In the genomic region with DNA sequence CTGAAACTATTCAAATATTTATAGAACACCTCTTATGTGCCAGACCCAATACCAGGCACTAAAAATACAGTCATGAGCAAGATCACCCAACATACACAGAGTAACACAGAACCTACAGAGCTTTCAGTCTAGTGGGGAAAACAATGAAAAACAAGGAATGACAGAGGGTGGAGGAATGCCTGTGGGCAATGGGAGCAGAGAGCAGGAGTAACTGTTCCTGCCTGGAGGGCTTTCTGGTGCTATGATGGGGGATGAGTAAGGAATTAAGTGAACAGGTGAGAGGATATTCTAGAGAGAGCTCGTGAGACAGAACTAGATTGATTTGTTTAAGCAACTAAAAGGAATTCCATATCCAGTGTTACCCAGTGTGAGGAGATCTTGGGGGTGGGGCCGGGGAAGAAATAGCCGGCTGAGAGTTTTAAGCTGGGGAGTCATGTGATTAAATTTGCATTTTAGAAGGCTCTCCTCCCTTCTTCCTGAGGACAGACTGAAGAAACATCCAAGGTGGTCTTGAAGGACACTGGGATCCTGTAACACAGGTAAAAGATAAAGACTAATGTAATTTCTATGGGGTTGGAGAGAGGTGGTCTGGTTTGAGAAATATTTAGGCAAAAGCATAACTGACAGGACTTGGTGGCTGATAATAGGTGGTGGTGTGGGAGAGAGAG, we compare ENCODE assay signal across 1 cellular context.
TF ChIP-seq lines count a peak whose summit lies in the region.

No MANE protein-coding gene starts in this region.

TF ChIP-seq in GM23338, 12 proteins besides CTCF, POLR2A, EP300 and RAD21 (continued from another document):
- TF ChIP-seq, protein P1, sequence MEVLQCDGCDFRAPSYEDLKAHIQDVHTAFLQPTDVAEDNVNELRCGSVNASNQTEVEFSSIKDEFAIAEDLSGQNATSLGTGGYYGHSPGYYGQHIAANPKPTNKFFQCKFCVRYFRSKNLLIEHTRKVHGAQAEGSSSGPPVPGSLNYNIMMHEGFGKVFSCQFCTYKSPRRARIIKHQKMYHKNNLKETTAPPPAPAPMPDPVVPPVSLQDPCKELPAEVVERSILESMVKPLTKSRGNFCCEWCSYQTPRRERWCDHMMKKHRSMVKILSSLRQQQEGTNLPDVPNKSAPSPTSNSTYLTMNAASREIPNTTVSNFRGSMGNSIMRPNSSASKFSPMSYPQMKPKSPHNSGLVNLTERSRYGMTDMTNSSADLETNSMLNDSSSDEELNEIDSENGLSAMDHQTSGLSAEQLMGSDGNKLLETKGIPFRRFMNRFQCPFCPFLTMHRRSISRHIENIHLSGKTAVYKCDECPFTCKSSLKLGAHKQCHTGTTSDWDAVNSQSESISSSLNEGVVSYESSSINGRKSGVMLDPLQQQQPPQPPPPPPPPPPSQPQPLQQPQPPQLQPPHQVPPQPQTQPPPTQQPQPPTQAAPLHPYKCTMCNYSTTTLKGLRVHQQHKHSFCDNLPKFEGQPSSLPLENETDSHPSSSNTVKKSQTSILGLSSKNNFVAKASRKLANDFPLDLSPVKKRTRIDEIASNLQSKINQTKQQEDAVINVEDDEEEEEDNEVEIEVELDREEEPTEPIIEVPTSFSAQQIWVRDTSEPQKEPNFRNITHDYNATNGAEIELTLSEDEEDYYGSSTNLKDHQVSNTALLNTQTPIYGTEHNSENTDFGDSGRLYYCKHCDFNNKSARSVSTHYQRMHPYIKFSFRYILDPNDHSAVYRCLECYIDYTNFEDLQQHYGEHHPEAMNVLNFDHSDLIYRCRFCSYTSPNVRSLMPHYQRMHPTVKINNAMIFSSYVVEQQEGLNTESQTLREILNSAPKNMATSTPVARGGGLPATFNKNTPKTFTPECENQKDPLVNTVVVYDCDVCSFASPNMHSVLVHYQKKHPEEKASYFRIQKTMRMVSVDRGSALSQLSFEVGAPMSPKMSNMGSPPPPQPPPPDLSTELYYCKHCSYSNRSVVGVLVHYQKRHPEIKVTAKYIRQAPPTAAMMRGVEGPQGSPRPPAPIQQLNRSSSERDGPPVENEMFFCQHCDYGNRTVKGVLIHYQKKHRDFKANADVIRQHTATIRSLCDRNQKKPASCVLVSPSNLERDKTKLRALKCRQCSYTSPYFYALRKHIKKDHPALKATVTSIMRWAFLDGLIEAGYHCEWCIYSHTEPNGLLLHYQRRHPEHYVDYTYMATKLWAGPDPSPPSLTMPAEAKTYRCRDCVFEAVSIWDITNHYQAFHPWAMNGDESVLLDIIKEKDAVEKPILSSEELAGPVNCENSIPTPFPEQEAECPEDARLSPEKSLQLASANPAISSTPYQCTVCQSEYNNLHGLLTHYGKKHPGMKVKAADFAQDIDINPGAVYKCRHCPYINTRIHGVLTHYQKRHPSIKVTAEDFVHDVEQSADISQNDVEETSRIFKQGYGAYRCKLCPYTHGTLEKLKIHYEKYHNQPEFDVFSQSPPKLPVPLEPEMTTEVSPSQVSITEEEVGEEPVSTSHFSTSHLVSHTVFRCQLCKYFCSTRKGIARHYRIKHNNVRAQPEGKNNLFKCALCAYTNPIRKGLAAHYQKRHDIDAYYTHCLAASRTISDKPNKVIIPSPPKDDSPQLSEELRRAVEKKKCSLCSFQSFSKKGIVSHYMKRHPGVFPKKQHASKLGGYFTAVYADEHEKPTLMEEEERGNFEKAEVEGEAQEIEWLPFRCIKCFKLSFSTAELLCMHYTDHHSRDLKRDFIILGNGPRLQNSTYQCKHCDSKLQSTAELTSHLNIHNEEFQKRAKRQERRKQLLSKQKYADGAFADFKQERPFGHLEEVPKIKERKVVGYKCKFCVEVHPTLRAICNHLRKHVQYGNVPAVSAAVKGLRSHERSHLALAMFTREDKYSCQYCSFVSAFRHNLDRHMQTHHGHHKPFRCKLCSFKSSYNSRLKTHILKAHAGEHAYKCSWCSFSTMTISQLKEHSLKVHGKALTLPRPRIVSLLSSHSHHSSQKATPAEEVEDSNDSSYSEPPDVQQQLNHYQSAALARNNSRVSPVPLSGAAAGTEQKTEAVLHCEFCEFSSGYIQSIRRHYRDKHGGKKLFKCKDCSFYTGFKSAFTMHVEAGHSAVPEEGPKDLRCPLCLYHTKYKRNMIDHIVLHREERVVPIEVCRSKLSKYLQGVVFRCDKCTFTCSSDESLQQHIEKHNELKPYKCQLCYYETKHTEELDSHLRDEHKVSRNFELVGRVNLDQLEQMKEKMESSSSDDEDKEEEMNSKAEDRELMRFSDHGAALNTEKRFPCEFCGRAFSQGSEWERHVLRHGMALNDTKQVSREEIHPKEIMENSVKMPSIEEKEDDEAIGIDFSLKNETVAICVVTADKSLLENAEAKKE (CRISPR knock-in tag; IDR thresholded peaks at IDR 0.05), result no peak
- TF ChIP-seq POLR2AphosphoS5 (IDR thresholded peaks at IDR 0.05; ENCODE audit: low read depth) (no peak), JUNB (IDR thresholded peaks at IDR 0.05; ENCODE audit: unreplicated experiment) (no peak), ZNF331 (CRISPR knock-in tag; IDR thresholded peaks at IDR 0.05; ENCODE audit: low read depth) (no peak), STAT1 (IDR thresholded peaks at IDR 0.05; ENCODE audit: unreplicated experiment) (no peak), NANOG (IDR thresholded peaks at IDR 0.05; ENCODE audit: borderline replicate concordance) (no peak), EZH2 (IDR thresholded peaks at IDR 0.05; ENCODE audit: low read depth, unreplicated experiment) (no peak), EZH2phosphoT487 (IDR thresholded peaks at IDR 0.05; ENCODE audit: unreplicated experiment) (no peak), ZNF114 (CRISPR knock-in tag; IDR thresholded peaks at IDR 0.05) (no peak)
- TF ChIP-seq, protein P2, sequence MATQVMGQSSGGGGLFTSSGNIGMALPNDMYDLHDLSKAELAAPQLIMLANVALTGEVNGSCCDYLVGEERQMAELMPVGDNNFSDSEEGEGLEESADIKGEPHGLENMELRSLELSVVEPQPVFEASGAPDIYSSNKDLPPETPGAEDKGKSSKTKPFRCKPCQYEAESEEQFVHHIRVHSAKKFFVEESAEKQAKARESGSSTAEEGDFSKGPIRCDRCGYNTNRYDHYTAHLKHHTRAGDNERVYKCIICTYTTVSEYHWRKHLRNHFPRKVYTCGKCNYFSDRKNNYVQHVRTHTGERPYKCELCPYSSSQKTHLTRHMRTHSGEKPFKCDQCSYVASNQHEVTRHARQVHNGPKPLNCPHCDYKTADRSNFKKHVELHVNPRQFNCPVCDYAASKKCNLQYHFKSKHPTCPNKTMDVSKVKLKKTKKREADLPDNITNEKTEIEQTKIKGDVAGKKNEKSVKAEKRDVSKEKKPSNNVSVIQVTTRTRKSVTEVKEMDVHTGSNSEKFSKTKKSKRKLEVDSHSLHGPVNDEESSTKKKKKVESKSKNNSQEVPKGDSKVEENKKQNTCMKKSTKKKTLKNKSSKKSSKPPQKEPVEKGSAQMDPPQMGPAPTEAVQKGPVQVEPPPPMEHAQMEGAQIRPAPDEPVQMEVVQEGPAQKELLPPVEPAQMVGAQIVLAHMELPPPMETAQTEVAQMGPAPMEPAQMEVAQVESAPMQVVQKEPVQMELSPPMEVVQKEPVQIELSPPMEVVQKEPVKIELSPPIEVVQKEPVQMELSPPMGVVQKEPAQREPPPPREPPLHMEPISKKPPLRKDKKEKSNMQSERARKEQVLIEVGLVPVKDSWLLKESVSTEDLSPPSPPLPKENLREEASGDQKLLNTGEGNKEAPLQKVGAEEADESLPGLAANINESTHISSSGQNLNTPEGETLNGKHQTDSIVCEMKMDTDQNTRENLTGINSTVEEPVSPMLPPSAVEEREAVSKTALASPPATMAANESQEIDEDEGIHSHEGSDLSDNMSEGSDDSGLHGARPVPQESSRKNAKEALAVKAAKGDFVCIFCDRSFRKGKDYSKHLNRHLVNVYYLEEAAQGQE (IDR thresholded peaks at IDR 0.05; ENCODE audit: unreplicated experiment), result no peak
